Comparison of ENCODE assay signal across 8 cellular contexts in genomic region chr13:113584205-113584869, GRCh38. TPM values are rescaled to one million over a fixed set of nuclear protein-coding genes. Genes with fewer than 3 reads are reported as not detected.
DNase-seq lines count a peak whose midpoint lies in the region; ATAC-seq, FAIRE-seq and TF ChIP-seq lines count a peak whose summit lies in the region.

Gene TFDP1 (plus strand): TSS chr13:113584753. CDS start chr13:113585838, 1,085 bp downstream.

- in situ Hi-C loops in GM13977 (cut with MboI; ENCODE audit: low pct_unique_long_range_greater_than_20kb, low sequenced_read_pairs, unreplicated experiment), result no loop called here

- H3F3A ChIP-seq in SU-DHL-6 (ENCODE audit: insufficient read depth), result no peaks in the 10 kb centered on the region

- peak; percentile 90 for ATAC-seq in HG02759 (IDR thresholded peaks at IDR 0.05; ENCODE audit: unreplicated experiment)
- peak; percentile 57 to 92 (median 82) for ATAC-seq in heart left ventricle

- peak; percentile 99 for FAIRE-seq in urothelium cell line (lab: Jason Lieb, UNC)

- peak within 1 kb of the TSS; percentile 69 for H3K27ac ChIP-seq in SU-DHL-6 (ENCODE audit: low read depth, low read length)
- no peak within 1 kb of the TSS for H3K27ac ChIP-seq in adipose tissue (ENCODE audit: low read depth, low read length)
- no peak within 1 kb of the TSS for H3K27ac ChIP-seq in heart left ventricle

- peaks cover 9% of the 10 kb centered on the region for H3K36me3 ChIP-seq in SU-DHL-6 (ENCODE audit: low read length)
- peaks cover 0 to 16% (median 4%) of the 10 kb centered on the region in 9 donors for H3K36me3 ChIP-seq in heart left ventricle

- TF ChIP-seq POLR2A in heart left ventricle (IDR thresholded peaks at IDR 0.05), result no peak

- H3K4me2 ChIP-seq in SU-DHL-6 (ENCODE audit: low read depth, low read length, poor library complexity, severe bottlenecking), result peak within 1 kb of the TSS; percentile 94

- no peaks in the 10 kb centered on the region for H3K27me3 ChIP-seq in SU-DHL-6 (ENCODE audit: low read length)
- no peaks in the 10 kb centered on the region for H3K27me3 ChIP-seq in heart left ventricle

- TF ChIP-seq CTCF in GM13977 (IDR thresholded peaks at IDR 0.05; ENCODE audit: extremely low read depth, insufficient read depth, missing control alignments) (no peak), SU-DHL-6 (IDR thresholded peaks at IDR 0.05; ENCODE audit: insufficient read depth, low read length, poor library complexity, severe bottlenecking) (no peak), heart left ventricle (IDR thresholded peaks at IDR 0.05) (no peak)

- intact Hi-C loops in heart left ventricle (cut with DNase I), result no loop called here

- H3K79me2 ChIP-seq in SU-DHL-6 (ENCODE audit: insufficient read depth, low read length), result peaks cover 42% of the 10 kb centered on the region

- peak within 1 kb of the TSS; percentile 96 for H3K9ac ChIP-seq in SU-DHL-6 (ENCODE audit: low read length)

- H3K4me3 ChIP-seq in SU-DHL-6 (ENCODE audit: insufficient read depth, low read length, poor library complexity, severe bottlenecking) (peak within 1 kb of the TSS; percentile 97), heart left ventricle (peak within 1 kb of the TSS; percentile 43 to 76 (median 58))

- no peaks in the 10 kb centered on the region for H3K9me2 ChIP-seq in SU-DHL-6 (replicated peaks; ENCODE audit: insufficient read depth, low read length)

- DNase-seq in GM13977 (ENCODE audit: low spot score) (peak; percentile 97), NCI-H1105 treated with DMSO at 0.1 percent for 48 hours (lab: John Stamatoyannopoulos, UW) (peak; percentile 89), heart left ventricle (peak; percentile 70 to 89 (median 77)), pons (ENCODE audit: low spot score) (peak; percentile 63), urothelium cell line (ENCODE audit: low spot score) (peak; percentile 100)

- H2AFZ ChIP-seq in SU-DHL-6 (ENCODE audit: low read depth, low read length, severe bottlenecking), result peak within 1 kb of the TSS; percentile 73

- 0 out of 2 replicates have a peak, but pooled peaks cover 8% of the 10 kb centered on the region for H4K20me1 ChIP-seq in SU-DHL-6 (ENCODE audit: low read depth, low read length)

- no peaks in the 10 kb centered on the region for H3K9me3 ChIP-seq in SU-DHL-6 (ENCODE audit: insufficient read depth, low read length)
- no peaks in the 10 kb centered on the region for H3K9me3 ChIP-seq in heart left ventricle

- H3K4me1 ChIP-seq in heart left ventricle, result peaks cover 0 to 21% (median 8%) of the 10 kb centered on the region in 12 donors

- WGBS in adipose tissue, 3 donors, result 2 to 11% (median 2%) methylated on average over 26 to 77 of the region's 92 CpGs
- WGBS in heart left ventricle, 4 donors, result 3 to 9% (median 4%) methylated on average over 36 to 92 of the region's 92 CpGs

RNA-seq across cellular contexts. Expression of gene TFDP1, which starts in this region (rescaled TPM):
- polyA plus RNA-seq in adipose tissue, result 10 to 100 TPM; 10.5 to 64.2 (median 33.2) TPM
- total RNA-seq in heart left ventricle, result 10 to 100 TPM; 39.7 to 50.3 (median 45.8) TPM
- 10 to 100 TPM; 19.7 to 30.4 TPM for polyA plus RNA-seq in heart left ventricle
